ENCODE assay signal across 1 cellular context in the genomic region with DNA sequence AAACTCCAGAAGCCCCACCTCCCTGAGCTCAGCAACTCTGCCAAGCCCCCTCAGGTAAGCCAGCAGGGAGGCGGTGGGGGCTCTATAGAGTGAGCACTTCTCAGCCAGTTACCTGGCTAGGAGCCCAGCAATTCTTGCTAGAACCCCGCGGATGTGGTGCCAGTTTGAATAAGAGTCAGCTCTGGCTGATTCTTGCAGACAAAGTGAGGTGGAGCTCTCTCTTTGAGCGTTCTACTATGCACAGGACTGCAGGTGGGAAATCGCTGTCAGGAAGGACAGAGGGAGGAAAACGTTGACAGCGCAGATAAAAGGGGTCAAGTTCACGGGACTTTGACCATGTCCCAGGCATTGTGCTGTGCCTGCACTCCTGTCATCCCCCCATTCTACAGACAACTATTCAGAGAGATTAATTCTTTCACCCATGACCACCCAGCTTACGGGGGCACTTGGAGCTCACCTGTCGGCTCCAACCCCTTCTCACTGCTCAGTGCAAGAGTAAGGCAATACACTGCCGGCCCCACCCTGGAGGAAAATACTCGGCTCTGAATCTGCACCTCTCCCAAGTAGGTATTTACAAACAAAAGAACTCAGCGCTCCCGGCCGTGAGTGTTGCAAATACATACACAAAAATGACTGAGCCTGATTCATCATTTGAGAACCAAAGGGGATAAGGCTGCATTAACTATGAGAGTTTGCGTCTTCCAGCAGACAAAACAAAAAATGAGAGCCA.
TF ChIP-seq lines count a peak whose summit lies in the region.

No MANE protein-coding gene starts in this region.

TF ChIP-seq in WTC11, 78 proteins besides CTCF, POLR2A, EP300 and RAD21 (continued from another document):
- TF ChIP-seq, protein P1, sequence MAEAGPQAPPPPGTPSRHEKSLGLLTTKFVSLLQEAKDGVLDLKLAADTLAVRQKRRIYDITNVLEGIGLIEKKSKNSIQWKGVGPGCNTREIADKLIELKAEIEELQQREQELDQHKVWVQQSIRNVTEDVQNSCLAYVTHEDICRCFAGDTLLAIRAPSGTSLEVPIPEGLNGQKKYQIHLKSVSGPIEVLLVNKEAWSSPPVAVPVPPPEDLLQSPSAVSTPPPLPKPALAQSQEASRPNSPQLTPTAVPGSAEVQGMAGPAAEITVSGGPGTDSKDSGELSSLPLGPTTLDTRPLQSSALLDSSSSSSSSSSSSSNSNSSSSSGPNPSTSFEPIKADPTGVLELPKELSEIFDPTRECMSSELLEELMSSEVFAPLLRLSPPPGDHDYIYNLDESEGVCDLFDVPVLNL (CRISPR knock-in tag; IDR thresholded peaks at IDR 0.05; ENCODE audit: borderline replicate concordance, low read depth) = no peak
- TF ChIP-seq JUN (CRISPR knock-in tag; IDR thresholded peaks at IDR 0.05) = no peak
- TF ChIP-seq, protein P2, sequence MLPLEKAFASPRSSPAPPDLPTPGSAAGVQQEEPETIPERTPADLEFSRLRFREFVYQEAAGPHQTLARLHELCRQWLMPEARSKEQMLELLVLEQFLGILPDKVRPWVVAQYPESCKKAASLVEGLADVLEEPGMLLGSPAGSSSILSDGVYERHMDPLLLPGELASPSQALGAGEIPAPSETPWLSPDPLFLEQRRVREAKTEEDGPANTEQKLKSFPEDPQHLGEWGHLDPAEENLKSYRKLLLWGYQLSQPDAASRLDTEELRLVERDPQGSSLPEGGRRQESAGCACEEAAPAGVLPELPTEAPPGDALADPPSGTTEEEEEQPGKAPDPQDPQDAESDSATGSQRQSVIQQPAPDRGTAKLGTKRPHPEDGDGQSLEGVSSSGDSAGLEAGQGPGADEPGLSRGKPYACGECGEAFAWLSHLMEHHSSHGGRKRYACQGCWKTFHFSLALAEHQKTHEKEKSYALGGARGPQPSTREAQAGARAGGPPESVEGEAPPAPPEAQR (CRISPR knock-in tag; IDR thresholded peaks at IDR 0.05) = no peak
- TF ChIP-seq ZBTB21 (CRISPR knock-in tag; IDR thresholded peaks at IDR 0.05; ENCODE audit: borderline replicate concordance) = no peak
- no peak for TF ChIP-seq CBFB (CRISPR knock-in tag; IDR thresholded peaks at IDR 0.05; ENCODE audit: low read depth)
- TF ChIP-seq ZNF232 (CRISPR knock-in tag; IDR thresholded peaks at IDR 0.05) = no peak
